In the genomic region with DNA sequence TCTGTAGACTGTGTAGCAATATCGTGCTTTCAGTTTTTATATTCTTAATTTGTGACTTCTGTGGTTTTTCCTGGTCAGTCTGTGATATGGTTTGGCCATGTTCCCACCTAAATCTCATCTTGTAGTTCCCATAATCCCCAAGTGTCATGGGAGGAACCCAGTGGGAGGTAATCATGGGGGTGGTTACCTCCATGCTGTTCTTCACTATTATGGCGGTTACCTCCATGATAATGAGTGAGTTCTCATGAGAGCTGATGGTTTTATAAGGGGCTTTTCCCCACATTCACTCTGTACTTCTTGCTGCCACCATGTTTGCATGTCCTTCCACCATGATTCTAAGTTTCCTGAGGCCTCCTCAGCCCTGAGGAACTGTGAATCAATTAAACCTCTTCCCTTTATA, we compare ENCODE assay signal across 28 cellular contexts.
"Had no signal": no experiment of that assay in that cellular context is flagged by ENCODE, and none has a peak within 500 bp of the region (broad histone marks: within the 10 kb centered on the region; RNA-seq: fewer than 3 reads in every experiment).

No MANE protein-coding gene starts in this region.

- H3K36me3 Mint-ChIP-seq: stimulated activated effector memory CD8-positive, alpha-beta T cell treated with anti-CD3 and anti-CD28 coated beads, Interleukin-12 subunit alpha, Interleukin-12 subunit beta, amount 100 ng/mL, for 72 hours; stimulated activated memory B cell treated with anti-CD40 and anti-IgM and Interleukin-4, amounts not matched to agents 10 μg/mL and 1 μg/mL and 100 μg/mL, for 72 hours; stimulated activated naive B cell treated with anti-CD40 and anti-IgM and Interleukin-4, amounts not matched to agents 10 μg/mL and 1 μg/mL and 100 μg/mL, for 72 hours had no signal

- H3K4me1 Mint-ChIP-seq: stimulated activated effector memory CD8-positive, alpha-beta T cell treated with anti-CD3 and anti-CD28 coated beads, Interleukin-12 subunit alpha, Interleukin-12 subunit beta, amount 100 ng/mL, for 72 hours; stimulated activated memory B cell treated with anti-CD40 and anti-IgM and Interleukin-4, amounts not matched to agents 10 μg/mL and 1 μg/mL and 100 μg/mL, for 72 hours; stimulated activated naive B cell treated with anti-CD40 and anti-IgM and Interleukin-4, amounts not matched to agents 10 μg/mL and 1 μg/mL and 100 μg/mL, for 72 hours; stimulated activated naive CD8-positive, alpha-beta T cell treated with anti-CD3 and anti-CD28 coated beads, Interleukin-15, amount 100 ng/mL, for 72 hours had no signal

- H3K4me3 ChIP-seq: stomach, suprapubic skin, testis, thoracic aorta, thyroid gland, tibial artery, tibial nerve, transverse colon, upper lobe of left lung, upper lobe of right lung, uterus, vagina had no signal

- H3K27me3 Mint-ChIP-seq: stimulated activated memory B cell treated with anti-CD40 and anti-IgM and Interleukin-4, amounts not matched to agents 10 μg/mL and 1 μg/mL and 100 μg/mL, for 72 hours; stimulated activated naive B cell treated with anti-CD40 and anti-IgM and Interleukin-4, amounts not matched to agents 10 μg/mL and 1 μg/mL and 100 μg/mL, for 72 hours; stimulated activated naive CD8-positive, alpha-beta T cell treated with anti-CD3 and anti-CD28 coated beads, Interleukin-15, amount 100 ng/mL, for 72 hours; stimulated activated naive CD8-positive, alpha-beta T cell treated with anti-CD3 and anti-CD28 coated beads, Interleukin-15, Interleukin-2, amounts not matched to agents 100 ng/mL and 50 ng/mL, for 24 hours had no signal

- H3K4me3 Mint-ChIP-seq: stimulated activated effector memory CD8-positive, alpha-beta T cell treated with anti-CD3 and anti-CD28 coated beads, Interleukin-12 subunit alpha, Interleukin-12 subunit beta, amount 100 ng/mL, for 72 hours; stimulated activated memory B cell treated with anti-CD40 and anti-IgM and Interleukin-4, amounts not matched to agents 10 μg/mL and 1 μg/mL and 100 μg/mL, for 72 hours; stimulated activated naive B cell treated with anti-CD40 and anti-IgM and Interleukin-4, amounts not matched to agents 10 μg/mL and 1 μg/mL and 100 μg/mL, for 72 hours; stimulated activated naive CD8-positive, alpha-beta T cell treated with anti-CD3 and anti-CD28 coated beads, Interleukin-15, amount 100 ng/mL, for 72 hours; stimulated activated naive CD8-positive, alpha-beta T cell treated with anti-CD3 and anti-CD28 coated beads, Interleukin-15, Interleukin-2, amounts not matched to agents 100 ng/mL and 50 ng/mL, for 24 hours had no signal

- H3K4me1 ChIP-seq: stomach, suprapubic skin, testis, thyroid gland, tibial artery, tibial nerve, transverse colon, upper lobe of left lung, upper lobe of right lung, uterus, vagina had no signal

- DNase-seq: stimulated activated CD4-positive, alpha-beta T cell treated with anti-CD3 and anti-CD28 coated beads, Interleukin-2, amount 100 ng/mL, for 48 hours; stimulated activated CD4-positive, alpha-beta T cell treated with anti-CD3 and anti-CD28 coated beads, Interleukin-4, amount 100 ng/mL, for 1 hour; stimulated activated CD4-positive, alpha-beta T cell treated with anti-CD3 and anti-CD28 coated beads, Interleukin-4, amount 100 ng/mL, for 24 hours; stimulated activated CD4-positive, alpha-beta T cell treated with anti-CD3 and anti-CD28 coated beads, Interleukin-4, amount 100 ng/mL, for 4 hours; stimulated activated CD8-positive, alpha-beta memory T cell treated with anti-CD3 and anti-CD28 coated beads, Interleukin-4, amount 100 ng/mL, for 48 hours; stimulated activated naive B cell treated with anti-CD40 and anti-IgM and Interleukin-4, amounts not matched to agents 10 μg/mL and 1 μg/mL and 100 μg/mL, for 72 hours; stimulated activated naive CD4-positive, alpha-beta T cell; stimulated activated naive CD4-positive, alpha-beta T cell treated with Interleukin-2 at 50 U/mL for 16 hours; stimulated activated naive CD8-positive, alpha-beta T cell treated with anti-CD3 and anti-CD28 coated beads, Interleukin-15, amount 100 ng/mL, for 72 hours; stimulated activated naive CD8-positive, alpha-beta T cell treated with anti-CD3 and anti-CD28 coated beads, Interleukin-15, Interleukin-2, amounts not matched to agents 100 U/mL and 50 U/mL, for 24 hours; stomach; substantia nigra; testis; thyroid gland; tibial artery; transverse colon; trophoblast cell; upper lobe of left lung; upper lobe of right lung; uterus had no signal

- H3K9me3 ChIP-seq: stomach, suprapubic skin, testis, thoracic aorta, thyroid gland, tibial artery, tibial nerve, transverse colon, upper lobe of left lung, upper lobe of right lung, uterus, vagina had no signal

- H3K27me3 ChIP-seq: stomach, suprapubic skin, testis, thyroid gland, tibial artery, tibial nerve, transverse colon, upper lobe of left lung, upper lobe of right lung, uterus, vagina had no signal

- FAIRE-seq: urothelium cell line had no signal

- H3K27ac ChIP-seq: stomach, suprapubic skin, testis, thoracic aorta, thyroid gland, tibial artery, tibial nerve, transverse colon, upper lobe of left lung, upper lobe of right lung, uterus, vagina had no signal

- H3K9me3 Mint-ChIP-seq: stimulated activated effector memory CD8-positive, alpha-beta T cell treated with anti-CD3 and anti-CD28 coated beads, Interleukin-12 subunit alpha, Interleukin-12 subunit beta, amount 100 ng/mL, for 72 hours; stimulated activated memory B cell treated with anti-CD40 and anti-IgM and Interleukin-4, amounts not matched to agents 10 μg/mL and 1 μg/mL and 100 μg/mL, for 72 hours; stimulated activated naive CD8-positive, alpha-beta T cell treated with anti-CD3 and anti-CD28 coated beads, Interleukin-15, Interleukin-2, amounts not matched to agents 100 ng/mL and 50 ng/mL, for 24 hours had no signal

- H3K27ac Mint-ChIP-seq: stimulated activated effector memory CD8-positive, alpha-beta T cell treated with anti-CD3 and anti-CD28 coated beads, Interleukin-12 subunit alpha, Interleukin-12 subunit beta, amount 100 ng/mL, for 72 hours; stimulated activated memory B cell treated with anti-CD40 and anti-IgM and Interleukin-4, amounts not matched to agents 10 μg/mL and 1 μg/mL and 100 μg/mL, for 72 hours; stimulated activated naive B cell treated with anti-CD40 and anti-IgM and Interleukin-4, amounts not matched to agents 10 μg/mL and 1 μg/mL and 100 μg/mL, for 72 hours; stimulated activated naive CD8-positive, alpha-beta T cell treated with anti-CD3 and anti-CD28 coated beads, Interleukin-15, amount 100 ng/mL, for 72 hours; stimulated activated naive CD8-positive, alpha-beta T cell treated with anti-CD3 and anti-CD28 coated beads, Interleukin-15, Interleukin-2, amounts not matched to agents 100 ng/mL and 50 ng/mL, for 24 hours had no signal

- H3K36me3 ChIP-seq: stomach, suprapubic skin, thyroid gland, tibial artery, tibial nerve, transverse colon, upper lobe of left lung, upper lobe of right lung, uterus, vagina had no signal

- ATAC-seq: stimulated activated effector memory CD8-positive, alpha-beta T cell treated with anti-CD3 and anti-CD28 coated beads, Interleukin-12 subunit alpha, Interleukin-12 subunit beta, amount 100 ng/mL, for 72 hours; stimulated activated memory B cell treated with anti-CD40 and anti-IgM and Interleukin-4, amounts not matched to agents 10 μg/mL and 1 μg/mL and 100 μg/mL, for 72 hours; stimulated activated naive B cell treated with anti-CD40 and anti-IgM and Interleukin-4, amounts not matched to agents 10 μg/mL and 1 μg/mL and 100 μg/mL, for 72 hours; stimulated activated naive CD8-positive, alpha-beta T cell treated with anti-CD3 and anti-CD28 coated beads, Interleukin-15, amount 100 ng/mL, for 72 hours; stimulated activated naive CD8-positive, alpha-beta T cell treated with anti-CD3 and anti-CD28 coated beads, Interleukin-15, Interleukin-2, amounts not matched to agents 100 U/mL and 50 U/mL, for 24 hours; upper lobe of right lung had no signal
